ENCODE assay signal across 1 cellular context in the genomic region with DNA sequence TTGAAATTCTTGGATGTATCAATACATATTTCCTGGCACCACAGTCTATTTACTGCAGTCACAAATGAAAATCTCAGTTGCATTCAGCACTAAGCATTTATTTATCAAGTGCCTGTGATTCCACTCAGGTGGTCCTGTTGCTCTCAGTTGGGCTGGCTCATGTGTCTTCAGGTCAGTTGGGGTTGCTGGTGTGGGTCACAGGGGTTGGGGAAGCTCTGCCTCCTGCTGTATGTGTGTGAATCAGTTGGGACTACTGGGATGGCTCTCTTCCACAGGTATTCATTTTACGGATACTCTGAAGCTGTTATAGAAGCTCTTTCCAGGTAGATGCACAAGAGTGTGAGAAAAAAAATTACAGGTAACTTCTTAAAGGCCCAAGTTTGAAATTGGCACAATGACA.
TF ChIP-seq lines count a peak whose summit lies in the region.

No MANE protein-coding gene starts in this region.

TF ChIP-seq in GM23338, 12 proteins besides CTCF, POLR2A, EP300 and RAD21 (continued from another document):
- TF ChIP-seq CREB1 (CRISPR knock-in tag; IDR thresholded peaks at IDR 0.05; ENCODE audit: low read depth) (no peak), EZH2phosphoT487 (IDR thresholded peaks at IDR 0.05; ENCODE audit: unreplicated experiment) (no peak)
